8 cellular contexts compared by ENCODE assay signal in genomic region chr19:55113570-55114039, GRCh38. TPM values are rescaled to one million over a fixed set of nuclear protein-coding genes. Genes with fewer than 3 reads are reported as not detected.
A peak's percentile ranks its signal among the peaks of the same experiment; 100 is the strongest.
DNase-seq lines count a peak whose midpoint lies in the region; ATAC-seq lines count a peak whose summit lies in the region.

No MANE protein-coding gene starts in this region.

- DNase-seq in NCI-H748 (lab: John Stamatoyannopoulos, UW; ENCODE audit: unreplicated experiment) (peak; percentile 41), NCI-H748 treated with DMSO at 0.1 percent for 48 hours (lab: John Stamatoyannopoulos, UW) (no peak), medulla oblongata (ENCODE audit: extremely low spot score) (peak; percentile 79), NOMO-1 (lab: John Stamatoyannopoulos, UW; ENCODE audit: unreplicated experiment in 2 of 2) (no peak)

- H3K4me1 ChIP-seq in duodenal mucosa (ENCODE audit: control insufficient read depth in 1 of 2, insufficient read depth in 2 of 2, low read length in 2 of 2) (peaks cover 25 to 41% of the 10 kb centered on the region in 2 donors), urinary bladder (ENCODE audit: insufficient read depth) (no peaks in the 10 kb centered on the region)

- no peaks in the 10 kb centered on the region for H3K27me3 ChIP-seq in duodenal mucosa (ENCODE audit: control insufficient read depth in 1 of 2, insufficient read depth in 2 of 2, low read length in 2 of 2)

- peak overlapping the region in 1 of 2 donors; percentile 53 for H3K9ac ChIP-seq in duodenal mucosa (ENCODE audit: low read depth in 1 of 2, low read length in 2 of 2)

- H3K4me3 ChIP-seq in duodenal mucosa (ENCODE audit: low read depth in 1 of 2, low read length in 2 of 2): no peak overlapping the region
- no peak overlapping the region for H3K4me3 ChIP-seq in urinary bladder (ENCODE audit: low read depth, low read length)

- no peak for ATAC-seq in GM19035 (IDR thresholded peaks at IDR 0.05; ENCODE audit: unreplicated experiment)
- ATAC-seq in HG03378 (IDR thresholded peaks at IDR 0.05; ENCODE audit: unreplicated experiment): no peak

- no peaks in the 10 kb centered on the region for H3K9me3 ChIP-seq in duodenal mucosa (ENCODE audit: control insufficient read depth in 1 of 2, low read length in 2 of 2)

- H3K36me3 ChIP-seq in duodenal mucosa (ENCODE audit: control insufficient read depth in 1 of 2, insufficient read depth in 2 of 2, low read length in 2 of 2) (peaks cover 18 to 28% of the 10 kb centered on the region in 2 donors), urinary bladder (ENCODE audit: insufficient read depth) (no peaks in the 10 kb centered on the region)

- H3K27ac ChIP-seq in duodenal mucosa (ENCODE audit: low read depth, low read length) (peak overlapping the region; percentile 61), urinary bladder (ENCODE audit: low read depth) (peak overlapping the region; percentile 60)

- WGBS in urinary bladder: 20% methylated on average over 12 of the region's 12 CpGs

RNA-seq across cellular contexts. Expression of gene PPP1R12C, which starts 3.8 kb away (rescaled TPM):
- 24.8 TPM for total RNA-seq in urinary bladder
- polyA plus RNA-seq in urinary bladder: 219 TPM

RNA-seq across cellular contexts. Expression of gene TNNT1, which starts 35.4 kb away (rescaled TPM):
- 47.2 TPM for total RNA-seq in urinary bladder
- polyA plus RNA-seq in urinary bladder: not detected

RNA-seq across cellular contexts. Expression of gene EPS8L1, which starts 37.9 kb away (rescaled TPM):
- 3.0 TPM for total RNA-seq in urinary bladder
- polyA plus RNA-seq in urinary bladder: 8.1 TPM

RNA-seq across cellular contexts. Expression of gene TNNI3, which starts 43.9 kb away (rescaled TPM):
- not detected for total RNA-seq in urinary bladder
- not detected for polyA plus RNA-seq in urinary bladder

RNA-seq across cellular contexts. Expression of gene RDH13, which starts 50.7 kb away (rescaled TPM):
- total RNA-seq in urinary bladder: 15.0 TPM
- polyA plus RNA-seq in urinary bladder: 12.4 TPM

Comparison
In these comparisons a context has a peak if more than half of its experiments do, and no peak if none do; other contexts are left out.
1. DNase-seq: peak in NCI-H748 (single experiment) and medulla oblongata (single experiment); none in NCI-H748 treated with DMSO at 0.1 percent for 48 hours (single experiment) and NOMO-1 (0 of 2).